Comparison of ENCODE assay signal across 8 cellular contexts in genomic region chr3:47380601-47381316, GRCh38. TPM values are rescaled to one million over a fixed set of nuclear protein-coding genes. Genes with fewer than 3 reads are reported as not detected.
DNase-seq lines count a peak whose midpoint lies in the region; ATAC-seq and TF ChIP-seq lines count a peak whose summit lies in the region.

TSS of gene PTPN23 (plus strand) at chr3:47381021. CDS start at chr3:47381097, 76 bp downstream.

- peak within 1 kb of the TSS; percentile 84 for H3K4me2 ChIP-seq in MM.1S (ENCODE audit: low read depth, low read length)

- H3K4me1 Mint-ChIP-seq in nephron progenitor cell, result peaks cover 38% of the 10 kb centered on the region
- H3K4me1 Mint-ChIP-seq in stimulated activated naive CD8-positive, alpha-beta T cell treated with anti-CD3 and anti-CD28 coated beads, Interleukin-15, amount 100 ng/mL, for 72 hours, result peaks cover 57% of the 10 kb centered on the region

- peaks cover 59% of the 10 kb centered on the region for H3K79me2 ChIP-seq in MM.1S (ENCODE audit: low read length)

- H3K36me3 Mint-ChIP-seq in nephron progenitor cell (ENCODE audit: low read depth), result peaks cover 10% of the 10 kb centered on the region

- ATAC-seq in stimulated activated naive CD8-positive, alpha-beta T cell treated with anti-CD3 and anti-CD28 coated beads, Interleukin-15, amount 100 ng/mL, for 72 hours, result peak; percentile 87

- no peaks in the 10 kb centered on the region for H3K27me3 Mint-ChIP-seq in nephron progenitor cell (ENCODE audit: low read depth, poor library complexity)
- no peaks in the 10 kb centered on the region for H3K27me3 Mint-ChIP-seq in stimulated activated naive CD8-positive, alpha-beta T cell treated with anti-CD3 and anti-CD28 coated beads, Interleukin-15, amount 100 ng/mL, for 72 hours

- no peak for TF ChIP-seq CTCF in MM.1S (IDR thresholded peaks at IDR 0.05; ENCODE audit: low read length)
- no peak for TF ChIP-seq CTCF in fibroblast of the aortic adventitia (IDR thresholded peaks at IDR 0.05; ENCODE audit: insufficient read depth, low read length)
- TF ChIP-seq CTCF in nephron progenitor cell (IDR thresholded peaks at IDR 0.05), result no peak

- H3K9me3 ChIP-seq in ES-I3 (ENCODE audit: control insufficient read depth, insufficient read depth, low read length) (no peaks in the 10 kb centered on the region), HAP-1 (no peaks in the 10 kb centered on the region), MM.1S (replicated peaks; ENCODE audit: insufficient read depth, low read length) (no peaks in the 10 kb centered on the region)

- peak within 1 kb of the TSS; percentile 97 for H3K4me3 Mint-ChIP-seq in nephron progenitor cell
- H3K4me3 Mint-ChIP-seq in stimulated activated naive CD8-positive, alpha-beta T cell treated with anti-CD3 and anti-CD28 coated beads, Interleukin-15, amount 100 ng/mL, for 72 hours, result peak within 1 kb of the TSS; percentile 100

- H3K36me3 ChIP-seq in ES-I3 (ENCODE audit: insufficient read depth, low read length), result no peaks in the 10 kb centered on the region
- H3K36me3 ChIP-seq in HAP-1 (replicated peaks), result 0 out of 2 replicates have a peak, but pooled peaks cover 6% of the 10 kb centered on the region
- H3K36me3 ChIP-seq in MM.1S (replicated peaks; ENCODE audit: insufficient read depth, low read length), result no peaks in the 10 kb centered on the region

- no peaks in the 10 kb centered on the region for H3K9me2 ChIP-seq in MM.1S (replicated peaks; ENCODE audit: insufficient read depth, low read length)

- H3K9ac ChIP-seq in ES-I3 (ENCODE audit: low read depth, low read length) (peak within 1 kb of the TSS; percentile 88), MM.1S (ENCODE audit: low read length) (peak within 1 kb of the TSS; percentile 94)

- H3F3A ChIP-seq in MM.1S (ENCODE audit: insufficient read depth, low read length), result peaks cover 4% of the 10 kb centered on the region; the same call in 1 of the 2 replicates

- in situ Hi-C loops in HAP-1 (cut with MboI; ENCODE audit: low sequenced_read_pairs), result no loop called here

- peak within 1 kb of the TSS; percentile 99 for H3K27ac Mint-ChIP-seq in nephron progenitor cell
- peak within 1 kb of the TSS; percentile 100 for H3K27ac Mint-ChIP-seq in stimulated activated naive CD8-positive, alpha-beta T cell treated with anti-CD3 and anti-CD28 coated beads, Interleukin-15, amount 100 ng/mL, for 72 hours

- H4K20me1 ChIP-seq in MM.1S (ENCODE audit: insufficient read depth, low read length), result peaks cover 10% of the 10 kb centered on the region; the same call in 1 of the 2 replicates

- H3K9me3 Mint-ChIP-seq in nephron progenitor cell, result no peaks in the 10 kb centered on the region
- no peaks in the 10 kb centered on the region for H3K9me3 Mint-ChIP-seq in stimulated activated naive CD8-positive, alpha-beta T cell treated with anti-CD3 and anti-CD28 coated beads, Interleukin-15, amount 100 ng/mL, for 72 hours

- H3K27me3 ChIP-seq in HAP-1 (ENCODE audit: low read depth) (no peaks in the 10 kb centered on the region), MM.1S (replicated peaks; ENCODE audit: insufficient read depth, low read length) (no peaks in the 10 kb centered on the region)

- DNase-seq in HAP-1 (ENCODE audit: low spot score in 2 of 2) (peak; percentile 99), MM.1S (peak; percentile 99), SIG-M5 (lab: John Stamatoyannopoulos, UW) (peak; percentile 80), activated gamma-delta T cell (lab: John Stamatoyannopoulos, UW) (peak; percentile 95), fibroblast of the aortic adventitia (ENCODE audit: low read depth) (peak; percentile 99), nephron progenitor cell (peak; percentile 99)
- DNase-seq in stimulated activated naive CD8-positive, alpha-beta T cell treated with anti-CD3 and anti-CD28 coated beads, Interleukin-15, amount 100 ng/mL, for 72 hours, result peak; percentile 99

- H3K4me1 ChIP-seq in ES-I3 (ENCODE audit: insufficient read depth, low read length) (no peaks in the 10 kb centered on the region), HAP-1 (peaks cover 12% of the 10 kb centered on the region), MM.1S (ENCODE audit: low read length) (peaks cover 10% of the 10 kb centered on the region)

- H3K4me3 ChIP-seq in HAP-1 (peak within 1 kb of the TSS; percentile 93), MM.1S (ENCODE audit: low read length) (peak within 1 kb of the TSS; percentile 91), fibroblast of the aortic adventitia (ENCODE audit: low read depth, low read length) (peak within 1 kb of the TSS; percentile 95)

- peak within 1 kb of the TSS; percentile 58 for H2AFZ ChIP-seq in MM.1S (ENCODE audit: low read length)

- H3K27ac ChIP-seq in MM.1S (ENCODE audit: low read length), result peak within 1 kb of the TSS; percentile 83

RNA-seq across cellular contexts. Expression of gene PTPN23, which starts in this region (rescaled TPM):
- total RNA-seq in fibroblast of the aortic adventitia (ENCODE audit: low replicate concordance), result 11.4 and 14.3 TPM in 2 replicates

Comparison
In these comparisons a context has a peak if more than half of its experiments do, and no peak if none do; other contexts are left out.
1. Peak in every context shown above with its lines: DNase-seq, ATAC-seq, H3K4me3 ChIP-seq and H3K27ac ChIP-seq.